In the genomic region with DNA sequence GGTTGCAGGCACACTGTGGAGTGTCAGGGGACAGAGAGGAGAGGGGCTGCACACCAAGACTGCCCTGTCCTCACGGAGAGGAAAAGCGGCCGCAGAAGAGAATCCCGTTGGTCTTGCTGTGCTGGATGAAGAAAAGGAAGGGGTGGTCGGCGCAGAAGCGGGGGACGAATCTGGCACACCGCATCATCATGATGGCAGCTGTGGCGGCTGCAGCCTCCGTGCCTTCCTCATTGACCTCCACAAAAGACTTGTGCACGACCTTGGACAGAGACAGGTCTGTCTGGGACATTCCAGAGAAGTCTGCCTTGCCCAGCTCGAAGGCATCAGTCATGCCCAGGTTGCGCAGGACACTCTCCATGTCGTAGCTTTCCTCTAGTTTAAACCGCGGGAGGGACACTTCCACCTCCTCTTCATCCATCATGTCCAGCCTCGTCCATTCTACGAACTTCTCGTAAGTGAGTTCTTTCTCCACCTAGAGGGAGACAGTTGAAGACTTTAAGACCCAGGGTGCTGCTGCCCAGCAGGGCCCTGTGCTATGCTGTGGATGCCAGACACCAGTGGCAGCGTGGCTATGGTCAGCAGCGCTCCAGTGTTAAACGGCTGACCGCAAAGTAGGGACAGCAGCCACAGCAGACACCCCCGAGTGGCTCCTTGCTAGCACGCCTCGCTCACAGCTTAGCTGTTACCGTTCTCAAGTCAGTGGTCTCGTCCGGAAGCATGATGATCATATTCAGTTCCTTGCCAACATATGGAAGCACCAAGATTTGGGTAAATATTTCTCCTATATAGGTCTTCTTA, we compare ENCODE assay signal across 1 cellular context.
TF ChIP-seq lines count a peak whose summit lies in the region.

No MANE protein-coding gene starts in this region.

TF ChIP-seq in HEK293, 187 proteins besides CTCF, POLR2A, EP300 and RAD21:
- TF ChIP-seq, protein P1, sequence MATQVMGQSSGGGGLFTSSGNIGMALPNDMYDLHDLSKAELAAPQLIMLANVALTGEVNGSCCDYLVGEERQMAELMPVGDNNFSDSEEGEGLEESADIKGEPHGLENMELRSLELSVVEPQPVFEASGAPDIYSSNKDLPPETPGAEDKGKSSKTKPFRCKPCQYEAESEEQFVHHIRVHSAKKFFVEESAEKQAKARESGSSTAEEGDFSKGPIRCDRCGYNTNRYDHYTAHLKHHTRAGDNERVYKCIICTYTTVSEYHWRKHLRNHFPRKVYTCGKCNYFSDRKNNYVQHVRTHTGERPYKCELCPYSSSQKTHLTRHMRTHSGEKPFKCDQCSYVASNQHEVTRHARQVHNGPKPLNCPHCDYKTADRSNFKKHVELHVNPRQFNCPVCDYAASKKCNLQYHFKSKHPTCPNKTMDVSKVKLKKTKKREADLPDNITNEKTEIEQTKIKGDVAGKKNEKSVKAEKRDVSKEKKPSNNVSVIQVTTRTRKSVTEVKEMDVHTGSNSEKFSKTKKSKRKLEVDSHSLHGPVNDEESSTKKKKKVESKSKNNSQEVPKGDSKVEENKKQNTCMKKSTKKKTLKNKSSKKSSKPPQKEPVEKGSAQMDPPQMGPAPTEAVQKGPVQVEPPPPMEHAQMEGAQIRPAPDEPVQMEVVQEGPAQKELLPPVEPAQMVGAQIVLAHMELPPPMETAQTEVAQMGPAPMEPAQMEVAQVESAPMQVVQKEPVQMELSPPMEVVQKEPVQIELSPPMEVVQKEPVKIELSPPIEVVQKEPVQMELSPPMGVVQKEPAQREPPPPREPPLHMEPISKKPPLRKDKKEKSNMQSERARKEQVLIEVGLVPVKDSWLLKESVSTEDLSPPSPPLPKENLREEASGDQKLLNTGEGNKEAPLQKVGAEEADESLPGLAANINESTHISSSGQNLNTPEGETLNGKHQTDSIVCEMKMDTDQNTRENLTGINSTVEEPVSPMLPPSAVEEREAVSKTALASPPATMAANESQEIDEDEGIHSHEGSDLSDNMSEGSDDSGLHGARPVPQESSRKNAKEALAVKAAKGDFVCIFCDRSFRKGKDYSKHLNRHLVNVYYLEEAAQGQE (tag by site-specific recombination; IDR thresholded peaks at IDR 0.05) = 0 out of 2 replicates have a peak, but pooled peaks have one; percentile 28
- TF ChIP-seq ZNF777 (tag by site-specific recombination; IDR thresholded peaks at IDR 0.05; ENCODE audit: borderline replicate concordance) = no peak
TF ChIP-seq in HEK293: peak in this region for 1.
